11 cellular contexts compared by ENCODE assay signal in genomic region chr1:164765557-164765956, GRCh38.
A peak's percentile ranks its signal among the peaks of the same experiment; 100 is the strongest.
DNase-seq lines count a peak whose midpoint lies in the region; ATAC-seq, FAIRE-seq and TF ChIP-seq lines count a peak whose summit lies in the region.
"Had no signal": no experiment of that assay in that cellular context is flagged by ENCODE, and none has a peak within 500 bp of the region (broad histone marks: within the 10 kb centered on the region; RNA-seq: fewer than 3 reads in every experiment).

No MANE protein-coding gene starts in this region.

- TF ChIP-seq EP300 in stomach (IDR thresholded peaks at IDR 0.05) = no peak

- peak overlapping the region in 3 of 5 donors; percentile 51 to 72 (median 64) for H3K27ac ChIP-seq in stomach
- H3K27ac ChIP-seq: SJCRH30 had no signal

- H3K9me3 ChIP-seq in stomach = no peaks in the 10 kb centered on the region
- H3K9me3 ChIP-seq: SJCRH30 had no signal

- no peak overlapping the region for H3K4me3 ChIP-seq in stomach
- H3K4me3 ChIP-seq: SJCRH30 had no signal

- DNase-seq in HCEC 1CT (peak; percentile 94), amniotic epithelial cell (ENCODE audit: low read depth) (peak; percentile 90), left ventricle myocardium superior (no peak), stomach (no peak), GM12891 (ENCODE audit: insufficient read length, low spot score) (no peak)
- DNase-seq in stimulated activated naive CD4-positive, alpha-beta T cell treated with Interleukin-2 at 50 U/mL for 16 hours (lab: John Stamatoyannopoulos, UW) = no peak
- DNase-seq: kidney, NCI-H2029 treated with DMSO at 0.1 percent for 48 hours, SJCRH30 had no signal

- no peaks in the 10 kb centered on the region for H3K27me3 ChIP-seq in stomach
- H3K27me3 ChIP-seq: SJCRH30 had no signal

- no peak for FAIRE-seq in GM12891 (lab: Jason Lieb, UNC)
- FAIRE-seq: kidney had no signal

- peaks cover 14 to 54% (median 31%) of the 10 kb centered on the region in 4 donors for H3K4me1 ChIP-seq in stomach

- no peaks in the 10 kb centered on the region for H3K36me3 ChIP-seq in stomach
- H3K36me3 ChIP-seq: SJCRH30 had no signal

- peak; percentile 16 for ATAC-seq in left ventricle myocardium superior
- ATAC-seq in HG02571 (IDR thresholded peaks at IDR 0.05; ENCODE audit: unreplicated experiment) = no peak
- no peak for ATAC-seq in GM18511 (IDR thresholded peaks at IDR 0.05; ENCODE audit: unreplicated experiment)

- no peak for TF ChIP-seq CTCF in stomach (IDR thresholded peaks at IDR 0.05)

- TF ChIP-seq POLR2A in stomach (IDR thresholded peaks at IDR 0.05) = no peak
- TF ChIP-seq POLR2A in GM12891 (IDR thresholded peaks at IDR 0.05; ENCODE audit: low read depth, low read length) = no peak

- intact Hi-C loops in left ventricle myocardium superior (cut with micrococcal nuclease) (no loop called here), stomach (cut with DNase I; ENCODE audit: low total_unique reads) (no loop called here)

TF ChIP-seq in GM12891, 5 proteins besides CTCF, POLR2A, EP300 and RAD21:
- TF ChIP-seq POU2F2 (IDR thresholded peaks at IDR 0.05; ENCODE audit: low read depth, low read length) (no peak), POLR2AphosphoS5 (IDR thresholded peaks at IDR 0.05; ENCODE audit: low read depth, low read length) (no peak), SPI1 (IDR thresholded peaks at IDR 0.05; ENCODE audit: low read depth, low read length) (no peak), TAF1 (IDR thresholded peaks at IDR 0.05; ENCODE audit: low read depth, low read length) (no peak), PAX5 (IDR thresholded peaks at IDR 0.05; ENCODE audit: insufficient read depth, low read length, severe bottlenecking) (no peak)

Comparison
In these comparisons a context has a peak if more than half of its experiments do, and no peak if none do; other contexts are left out.
1. DNase-seq: peak in HCEC 1CT (single experiment) and amniotic epithelial cell (single experiment); none in left ventricle myocardium superior (single experiment), stomach (single experiment), GM12891 (single experiment) and stimulated activated naive CD4-positive, alpha-beta T cell treated with Interleukin-2 at 50 U/mL for 16 hours (single experiment).